In the genomic region with DNA sequence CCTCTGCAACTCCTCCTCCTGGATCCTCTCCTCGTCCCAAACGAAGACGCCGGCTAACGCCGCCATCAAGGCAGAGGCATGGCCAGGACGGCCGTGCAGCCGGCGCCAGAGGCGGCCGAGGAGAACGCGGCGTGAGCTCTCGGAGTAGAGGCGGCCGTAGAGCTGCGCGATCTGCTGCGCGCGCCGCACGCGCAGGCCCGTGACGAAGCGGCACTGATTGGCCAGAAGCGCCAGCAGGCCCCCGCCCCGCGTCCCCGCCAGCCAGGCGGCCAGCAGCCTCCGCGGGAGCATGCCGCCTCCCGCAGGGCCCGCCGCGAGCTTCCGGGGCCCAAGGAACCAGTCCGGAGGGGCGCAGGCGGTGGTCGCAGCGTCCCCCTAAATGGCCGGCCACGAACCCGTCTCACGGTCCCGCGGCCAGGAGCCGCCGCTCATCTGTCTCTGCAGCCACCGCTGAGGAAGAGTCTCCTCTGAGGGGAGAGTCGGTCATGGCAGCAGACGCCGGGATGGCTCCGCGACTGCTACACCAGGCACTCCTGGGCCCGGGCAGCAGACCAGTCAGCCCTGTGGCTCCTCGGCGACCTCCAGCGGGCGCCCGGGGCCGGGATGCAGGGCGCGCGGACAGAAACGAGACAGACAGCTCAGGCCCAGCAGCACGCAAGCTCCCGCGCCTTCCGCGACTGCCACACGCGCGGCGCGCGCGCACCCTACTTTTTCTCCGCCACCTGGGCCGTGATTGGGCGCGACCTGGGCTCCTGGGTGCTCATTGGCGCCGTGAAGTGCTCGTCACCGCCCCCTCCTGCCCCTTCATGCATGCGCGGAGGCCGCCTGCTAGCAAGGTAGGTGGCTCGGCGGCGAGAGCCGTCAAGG, we compare ENCODE assay signal across 8 cellular contexts.
DNase-seq lines count a peak whose midpoint lies in the region; ATAC-seq and TF ChIP-seq lines count a peak whose summit lies in the region.

A gene with protein sequence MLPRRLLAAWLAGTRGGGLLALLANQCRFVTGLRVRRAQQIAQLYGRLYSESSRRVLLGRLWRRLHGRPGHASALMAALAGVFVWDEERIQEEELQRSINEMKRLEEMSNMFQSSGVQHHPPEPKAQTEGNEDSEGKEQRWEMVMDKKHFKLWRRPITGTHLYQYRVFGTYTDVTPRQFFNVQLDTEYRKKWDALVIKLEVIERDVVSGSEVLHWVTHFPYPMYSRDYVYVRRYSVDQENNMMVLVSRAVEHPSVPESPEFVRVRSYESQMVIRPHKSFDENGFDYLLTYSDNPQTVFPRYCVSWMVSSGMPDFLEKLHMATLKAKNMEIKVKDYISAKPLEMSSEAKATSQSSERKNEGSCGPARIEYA (minus strand): TSS at position 684 of the 867 bp plus-strand sequence. CDS start 393 bp downstream, at position 291.

- ATAC-seq in GM19025 (IDR thresholded peaks at IDR 0.05; ENCODE audit: low read depth, unreplicated experiment) (peak; percentile 87), HG03342 (IDR thresholded peaks at IDR 0.05; ENCODE audit: unreplicated experiment) (peak; percentile 85)
- peak; percentile 87 for ATAC-seq in activated CD4-positive, CD25-positive, alpha-beta regulatory T cell treated with anti-CD3 and anti-CD28 coated beads, Interleukin-2, amount 50 U/mL, for 24 hours

- TF ChIP-seq CTCF in AG10803 (conservative IDR thresholded peaks at IDR 0.05; ENCODE audit: low read length) = 0 out of 2 replicates have a peak, but pooled peaks have one; percentile 7

- peak within 1 kb of the TSS; percentile 90 for H3K4me3 ChIP-seq in AG10803 (ENCODE audit: low read length)

- DNase-seq in AG10803 (ENCODE audit: low read depth) = peak; percentile 98
- peak; percentile 94 for DNase-seq in NCI-H446 treated with DMSO at 0.1 percent for 48 hours (lab: John Stamatoyannopoulos, UW)
- peak; percentile 97 for DNase-seq in cerebellar cortex (ENCODE audit: low spot score)
- DNase-seq in islet precursor cell = peak; percentile 99
- DNase-seq in stimulated activated CD4-positive, alpha-beta T cell treated with anti-CD3 and anti-CD28 coated beads, Interleukin-12 subunit alpha, Interleukin-12 subunit beta, amount 100 ng/mL, for 48 hours (ENCODE audit: low read depth in 2 of 3, low spot score in 1 of 3) = peak; percentile 96 to 98 (median 97)

Comparison
In these comparisons a context has a peak if more than half of its experiments do, and no peak if none do; other contexts are left out.
1. Peak in every context shown above with its lines: DNase-seq, ATAC-seq and H3K4me3 ChIP-seq.